Comparison of ENCODE assay signal across 17 cellular contexts in the genomic region with DNA sequence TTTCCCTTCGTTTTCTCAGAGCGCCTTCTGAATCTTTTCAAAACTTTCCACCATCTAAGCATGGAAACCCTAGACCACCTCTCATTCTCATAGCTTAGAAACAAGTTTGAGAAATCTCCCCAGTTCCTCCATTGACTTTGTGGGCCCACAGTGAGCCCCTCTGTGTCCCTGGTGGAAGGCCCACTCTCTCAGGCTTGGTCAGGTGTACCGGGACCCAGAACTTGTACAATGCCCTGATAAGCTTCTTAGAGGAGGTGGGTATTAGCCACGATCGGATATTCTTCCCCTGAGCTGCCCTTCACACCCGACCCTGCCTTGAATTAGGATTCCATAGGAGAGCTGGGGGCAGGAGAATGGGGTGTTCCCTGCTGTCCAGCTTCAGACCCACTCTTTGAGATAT.
"Had no signal": no experiment of that assay in that cellular context is flagged by ENCODE, and none has a peak within 500 bp of the region (broad histone marks: within the 10 kb centered on the region; RNA-seq: fewer than 3 reads in every experiment).

A gene (plus strand): TSS at position 301 of the 400 bp plus-strand sequence. CDS start 2,143 bp downstream, outside the sequence.

- H3K4me3 Mint-ChIP-seq: activated naive CD8-positive, alpha-beta T cell treated with anti-CD3 and anti-CD28 coated beads, Interleukin-2, amount 10 ng/mL, durations not matched to agents 7 days and 5 days; naive B cell had no signal

- ATAC-seq: heart right ventricle; psoas muscle; stimulated activated naive CD8-positive, alpha-beta T cell treated with anti-CD3 and anti-CD28 coated beads, Interleukin-15, Interleukin-2, amounts not matched to agents 100 U/mL and 50 U/mL, for 24 hours had no signal

- H3K36me3 ChIP-seq: neutrophil, uterus had no signal

- H3K27ac Mint-ChIP-seq: activated naive CD8-positive, alpha-beta T cell treated with anti-CD3 and anti-CD28 coated beads, Interleukin-2, amount 10 ng/mL, durations not matched to agents 7 days and 5 days had no signal

- H3K9me3 ChIP-seq: heart right ventricle, neutrophil, psoas muscle, suprapubic skin, uterus had no signal

- H3K27ac ChIP-seq: heart right ventricle, neutrophil, psoas muscle, suprapubic skin, uterus had no signal

- H3K27me3 Mint-ChIP-seq: activated naive CD8-positive, alpha-beta T cell treated with anti-CD3 and anti-CD28 coated beads, Interleukin-2, amount 10 ng/mL, durations not matched to agents 7 days and 5 days; naive B cell had no signal

- H3K4me1 Mint-ChIP-seq: activated naive CD8-positive, alpha-beta T cell treated with anti-CD3 and anti-CD28 coated beads, Interleukin-2, amount 10 ng/mL, durations not matched to agents 7 days and 5 days; naive B cell had no signal

- H3K9me3 Mint-ChIP-seq: activated naive CD8-positive, alpha-beta T cell treated with anti-CD3 and anti-CD28 coated beads, Interleukin-2, amount 10 ng/mL, durations not matched to agents 7 days and 5 days; naive B cell had no signal

- DNase-seq: activated CD4-positive, alpha-beta T cell treated with anti-CD3 and anti-CD28 coated beads for 1 hour; activated CD4-positive, alpha-beta T cell treated with anti-CD3 and anti-CD28 coated beads, Interleukin-2, amount 50 U/mL, for 48 hours; activated gamma-delta T cell; activated naive CD8-positive, alpha-beta T cell treated with anti-CD3 and anti-CD28 coated beads, Interleukin-2, amount 10 ng/mL, durations not matched to agents 7 days and 5 days; activated T-cell treated with anti-CD3 and anti-CD28 coated beads, Interleukin-2, amount 50 U/mL, for 48 hours; anterior cingulate cortex; heart right ventricle; kidney; naive B cell; psoas muscle; stimulated activated CD4-positive, alpha-beta T cell treated with anti-CD3 and anti-CD28 coated beads, Interleukin-4, amount 100 ng/mL, for 1 hour; stimulated activated CD8-positive, alpha-beta memory T cell treated with anti-CD3 and anti-CD28 coated beads, Interleukin-4, amount 100 ng/mL, for 48 hours; stimulated activated naive CD8-positive, alpha-beta T cell treated with anti-CD3 and anti-CD28 coated beads, Interleukin-15, Interleukin-2, amounts not matched to agents 100 U/mL and 50 U/mL, for 24 hours; SW 1271; uterus had no signal

- H3K27me3 ChIP-seq: heart right ventricle, neutrophil, suprapubic skin, uterus had no signal

- H3K4me3 ChIP-seq: heart right ventricle, psoas muscle, suprapubic skin, uterus had no signal
